8 cellular contexts compared by ENCODE assay signal in the genomic region with DNA sequence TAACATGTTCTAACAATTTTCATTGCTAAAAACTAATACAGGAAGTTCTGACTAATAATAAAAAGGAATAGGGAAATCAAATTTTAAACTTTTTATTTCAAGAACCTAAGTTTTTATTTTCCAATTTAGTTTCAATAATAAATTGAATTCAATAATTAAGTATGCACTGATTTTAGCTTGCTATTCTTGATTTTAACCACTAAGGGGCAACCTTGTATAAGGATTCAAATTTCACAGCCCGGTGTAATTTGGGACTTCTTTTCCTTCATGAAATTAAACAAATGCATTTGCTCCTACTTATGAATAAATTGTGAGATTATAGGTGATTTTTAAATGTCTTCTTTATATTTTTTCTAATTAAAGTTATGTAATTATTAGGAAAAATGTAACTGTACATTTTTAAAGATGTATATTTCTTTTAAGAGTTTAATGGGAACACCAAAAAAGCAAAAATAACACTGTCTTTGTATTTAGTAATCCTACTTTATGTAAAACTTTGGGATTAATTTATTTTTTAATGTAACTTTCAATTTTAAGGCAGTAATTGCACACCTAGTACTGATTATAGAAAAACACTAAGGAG.
DNase-seq lines count a peak whose midpoint lies in the region; ATAC-seq, FAIRE-seq and TF ChIP-seq lines count a peak whose summit lies in the region.

No MANE protein-coding gene starts in this region.

- peak; percentile 60 for TF ChIP-seq CTCF in CD4-positive, alpha-beta T cell (IDR thresholded peaks at IDR 0.05)
- TF ChIP-seq CTCF in endothelial cell of umbilical vein (IDR thresholded peaks at IDR 0.05; ENCODE audit: extremely low read depth in 1 of 2, insufficient read depth in 1 of 2, low read depth in 1 of 2, low read length in 2 of 2) = peak in 1 of 2 donors; percentile 41
- TF ChIP-seq CTCF in parathyroid adenoma (IDR thresholded peaks at IDR 0.05) = peak; percentile 55

- H3K27ac ChIP-seq in CD4-positive, alpha-beta T cell (ENCODE audit: low read depth, low read length) = no peak overlapping the region
- no peak overlapping the region for H3K27ac ChIP-seq in endothelial cell of umbilical vein (ENCODE audit: insufficient read depth, low read depth, low read length)
- H3K27ac ChIP-seq in parathyroid adenoma = no peak overlapping the region

- no peak for DNase-seq in CD4-positive, alpha-beta T cell
- peak; percentile 18 for DNase-seq in H4 (ENCODE audit: low spot score)
- DNase-seq in NOMO-1 treated with DMSO at 0.1 percent for 48 hours (lab: John Stamatoyannopoulos, UW; ENCODE audit: unreplicated experiment) = peak; percentile 12
- DNase-seq in endothelial cell of umbilical vein (ENCODE audit: low read depth, low spot score) = peak; percentile 55
- no peak for DNase-seq in mucosa of gallbladder (ENCODE audit: low spot score)

- H3K27ac Mint-ChIP-seq in CD4-positive, alpha-beta T cell = no peak overlapping the region

- H3K27me3 Mint-ChIP-seq in CD4-positive, alpha-beta T cell = peaks cover 4% of the 10 kb centered on the region

- H3K4me3 ChIP-seq in endothelial cell of umbilical vein (replicated peaks in 1 of 3; ENCODE audit: insufficient read depth in 1 of 3, low read depth in 1 of 3, low read length in 3 of 3) (no peak overlapping the region), parathyroid adenoma (ENCODE audit: low read depth, low read length) (no peak overlapping the region)

- H3K79me2 ChIP-seq in endothelial cell of umbilical vein (ENCODE audit: control insufficient read depth, insufficient read depth, low read length) (no peaks in the 10 kb centered on the region), parathyroid adenoma (no peaks in the 10 kb centered on the region)

- dilution Hi-C loops in endothelial cell of umbilical vein (cut with MboI; ENCODE audit: extremely low pct_ligation_motif_present, low sequenced_read_pairs) = no loop called here

- no peak for FAIRE-seq in endothelial cell of umbilical vein (lab: Jason Lieb, UNC)

- no peak for TF ChIP-seq POLR2A in endothelial cell of umbilical vein (IDR thresholded peaks at IDR 0.05; ENCODE audit: low read depth, low read length)

- H3K4me1 ChIP-seq in endothelial cell of umbilical vein (ENCODE audit: control insufficient read depth, extremely low read depth, insufficient read depth, low read length) (no peaks in the 10 kb centered on the region), parathyroid adenoma (no peaks in the 10 kb centered on the region)

- CTCF ChIA-PET in CD4-positive, alpha-beta T cell (lab: Charles Lee) = no interaction called here
- CTCF ChIA-PET in endothelial cell of umbilical vein (lab: Charles Lee) = interaction anchor here (0.7 to 4.1 kb wide), 32 partner anchors 10 to 1425 kb away, joined by 3 to 29 read pairs (median 4); partner anchors contain the start of gene PDZRN4

- H3K9ac ChIP-seq in endothelial cell of umbilical vein (replicated peaks; ENCODE audit: extremely low read depth, insufficient read depth, low read length) (no peak overlapping the region), parathyroid adenoma (no peak overlapping the region)

- H3K4me1 Mint-ChIP-seq in CD4-positive, alpha-beta T cell (ENCODE audit: low read depth) = no peaks in the 10 kb centered on the region

- H3K36me3 ChIP-seq in endothelial cell of umbilical vein (ENCODE audit: control insufficient read depth in 2 of 2, extremely low read depth in 1 of 2, insufficient read depth in 2 of 2, low read length in 2 of 2) (no peaks in the 10 kb centered on the region), parathyroid adenoma (ENCODE audit: control insufficient read depth, insufficient read depth, low read length) (no peaks in the 10 kb centered on the region)

- POLR2A ChIA-PET in CD4-positive, alpha-beta T cell (lab: Charles Lee) = no interaction called here
- POLR2A ChIA-PET in endothelial cell of umbilical vein (lab: Charles Lee) = no interaction called here

- H3K27me3 ChIP-seq in CD4-positive, alpha-beta T cell (ENCODE audit: control insufficient read depth, insufficient read depth, low read length) = peaks cover 3% of the 10 kb centered on the region
- H3K27me3 ChIP-seq in endothelial cell of umbilical vein (ENCODE audit: control insufficient read depth in 2 of 2, insufficient read depth in 2 of 2, low read length in 2 of 2) (no peaks in the 10 kb centered on the region), parathyroid adenoma (ENCODE audit: control insufficient read depth, insufficient read depth, low read length) (no peaks in the 10 kb centered on the region)

- H2AFZ ChIP-seq in endothelial cell of umbilical vein (ENCODE audit: low read depth, low read length) (no peak overlapping the region), parathyroid adenoma (no peak overlapping the region)

- intact Hi-C loops in CD4-positive, alpha-beta T cell (cut with DNase I, micrococcal nuclease) = loop anchor here (2.0 to 5.0 kb wide), 3 partner anchors 1076 to 1426 kb away; no protein-coding TSS in a partner anchor
- intact Hi-C loops in endothelial cell of umbilical vein (cut with micrococcal nuclease) = loop anchor here (1.0 to 5.0 kb wide), 5 partner anchors 316 to 1426 kb away; no protein-coding TSS in a partner anchor

- no peaks in the 10 kb centered on the region for H3K36me3 Mint-ChIP-seq in CD4-positive, alpha-beta T cell (ENCODE audit: low read depth)

- no peaks in the 10 kb centered on the region for H4K20me1 ChIP-seq in endothelial cell of umbilical vein (replicated peaks; ENCODE audit: control insufficient read depth, extremely low read depth, insufficient read depth, low read length)

- no peaks in the 10 kb centered on the region for H3K9me3 Mint-ChIP-seq in CD4-positive, alpha-beta T cell

- H3K4me3 Mint-ChIP-seq in CD4-positive, alpha-beta T cell = no peak overlapping the region

- H3K9me3 ChIP-seq in CD4-positive, alpha-beta T cell (ENCODE audit: control insufficient read depth, low read length) = no peaks in the 10 kb centered on the region
- no peaks in the 10 kb centered on the region for H3K9me3 ChIP-seq in endothelial cell of umbilical vein (replicated peaks; ENCODE audit: control insufficient read depth, insufficient read depth, low read length)
- H3K9me3 ChIP-seq in parathyroid adenoma (ENCODE audit: control insufficient read depth, low read length) = no peaks in the 10 kb centered on the region

- ATAC-seq in CD4-positive, alpha-beta T cell (ENCODE audit: poor library complexity) = no peak
- ATAC-seq in GM21717 (IDR thresholded peaks at IDR 0.05; ENCODE audit: unreplicated experiment) = no peak
- ATAC-seq in GM18858 (IDR thresholded peaks at IDR 0.05; ENCODE audit: unreplicated experiment) = no peak

- no peaks in the 10 kb centered on the region for H3K9me1 ChIP-seq in endothelial cell of umbilical vein (replicated peaks; ENCODE audit: control insufficient read depth, extremely low read depth, insufficient read depth, low read length)

- H3K4me2 ChIP-seq in endothelial cell of umbilical vein (ENCODE audit: insufficient read depth, low read length) = no peak overlapping the region
- no peak overlapping the region for H3K4me2 ChIP-seq in parathyroid adenoma (ENCODE audit: low read length)

- no TSS peak for BruUV-seq in endothelial cell of umbilical vein (replicated peaks; lab: Mats Ljungman, UMichigan)

TF ChIP-seq in endothelial cell of umbilical vein, 7 proteins besides CTCF, POLR2A, EP300 and RAD21:
- TF ChIP-seq GATA2 (IDR thresholded peaks at IDR 0.05; ENCODE audit: insufficient read depth, insufficient read length, low read depth, low read length) = no peak
- no peak for TF ChIP-seq FOS (IDR thresholded peaks at IDR 0.05; ENCODE audit: borderline replicate concordance, insufficient read depth, low read length)
- TF ChIP-seq POLR2AphosphoS5 (IDR thresholded peaks at IDR 0.05; ENCODE audit: insufficient read depth, low read depth, low read length) = no peak
- TF ChIP-seq, protein P1, sequence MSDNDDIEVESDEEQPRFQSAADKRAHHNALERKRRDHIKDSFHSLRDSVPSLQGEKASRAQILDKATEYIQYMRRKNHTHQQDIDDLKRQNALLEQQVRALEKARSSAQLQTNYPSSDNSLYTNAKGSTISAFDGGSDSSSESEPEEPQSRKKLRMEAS (IDR thresholded peaks at IDR 0.05; ENCODE audit: insufficient read depth, insufficient read length) = no peak
- no peak for TF ChIP-seq MYC (IDR thresholded peaks at IDR 0.05; ENCODE audit: low read depth, low read length)

Comparison
In these comparisons a context has a peak if more than half of its experiments do, and no peak if none do; other contexts are left out.
1. DNase-seq: peak in H4 (single experiment), NOMO-1 treated with DMSO at 0.1 percent for 48 hours (single experiment) and endothelial cell of umbilical vein (single experiment); none in CD4-positive, alpha-beta T cell (0 of 10) and mucosa of gallbladder (single experiment).